In the genomic region with DNA sequence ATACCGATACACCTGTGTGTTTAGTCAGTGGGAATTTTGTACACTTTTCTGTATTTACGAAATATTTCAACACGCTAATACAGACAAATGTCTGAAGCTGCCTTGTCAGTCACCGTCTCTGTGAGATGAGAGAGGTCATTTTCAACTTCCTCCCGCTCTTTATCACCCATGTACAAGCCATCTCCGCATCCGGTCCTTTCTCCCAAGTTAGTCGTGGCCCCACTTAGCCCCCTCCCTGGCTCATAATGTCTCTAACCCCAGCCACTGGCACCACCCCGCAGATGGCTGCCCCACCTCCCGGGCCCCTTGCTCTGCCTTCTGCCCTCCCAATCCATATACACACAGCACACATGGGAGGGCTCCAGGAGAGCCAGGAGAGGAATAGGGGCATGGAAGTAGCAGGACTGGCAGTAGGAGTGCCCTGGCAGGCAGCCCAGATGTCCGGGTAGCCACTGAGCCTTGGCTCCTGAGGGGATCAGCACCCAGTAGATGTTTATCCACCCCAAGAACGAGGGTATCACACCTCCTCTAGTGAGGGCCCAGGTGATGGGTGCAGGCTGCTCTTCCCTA, we compare ENCODE assay signal across 18 cellular contexts.
"Had no signal": no experiment of that assay in that cellular context is flagged by ENCODE, and none has a peak within 500 bp of the region (broad histone marks: within the 10 kb centered on the region; RNA-seq: fewer than 3 reads in every experiment).

No MANE protein-coding gene starts in this region.

- H3K4me3 ChIP-seq: breast epithelium, esophagus muscularis mucosa, lung, mucosa of descending colon, psoas muscle, right lobe of liver had no signal

- H3K27ac Mint-ChIP-seq: activated CD8-positive, alpha-beta memory T cell treated with anti-CD3 and anti-CD28 coated beads, Interleukin-2, amount 10 ng/mL, durations not matched to agents 7 days and 5 days; activated naive CD8-positive, alpha-beta T cell treated with anti-CD3 and anti-CD28 coated beads for 36 hours; activated T-cell treated with anti-CD3 and anti-CD28 coated beads, Interleukin-2, amount 50 U/mL, for 24 hours; stimulated activated memory B cell treated with anti-CD40 and anti-IgM and Interleukin-4, amounts not matched to agents 10 μg/mL and 1 μg/mL and 100 μg/mL, for 72 hours; T-helper 1 cell treated with Interleukin-12 subunit alpha and Interleukin-12 subunit beta and Interleukin-4 antibody, amounts not matched to agents 30 μg/mL and 1 μg/mL, for 36 hours; type B pancreatic cell had no signal

- H3K36me3 ChIP-seq: breast epithelium, esophagus muscularis mucosa, right lobe of liver had no signal

- H3K27ac ChIP-seq: breast epithelium, esophagus muscularis mucosa, psoas muscle, right lobe of liver had no signal

- H3K4me1 ChIP-seq: breast epithelium, psoas muscle had no signal

- H3K27me3 ChIP-seq: breast epithelium, right lobe of liver had no signal

- DNase-seq: activated CD4-positive, alpha-beta T cell treated with anti-CD3 and anti-CD28 coated beads, Interleukin-2, amount 50 U/mL, for 48 hours; activated CD4-positive, CD25-positive, alpha-beta regulatory T cell treated with anti-CD3 and anti-CD28 coated beads, Interleukin-2, amount 50 U/mL, for 72 hours; activated effector memory CD4-positive, alpha-beta T cell treated with anti-CD3 and anti-CD28 coated beads, Interleukin-2, amount 50 U/mL, for 16 hours; activated naive CD8-positive, alpha-beta T cell treated with anti-CD3 and anti-CD28 coated beads for 36 hours; activated T-cell treated with anti-CD3 and anti-CD28 coated beads, Interleukin-2, amount 50 U/mL, for 24 hours; anterior cingulate cortex; mucosa of descending colon; naive thymus-derived CD8-positive, alpha-beta T cell; occipital lobe; psoas muscle had no signal

- H3K4me3 Mint-ChIP-seq: activated CD8-positive, alpha-beta memory T cell treated with anti-CD3 and anti-CD28 coated beads, Interleukin-2, amount 10 ng/mL, durations not matched to agents 7 days and 5 days; activated naive CD8-positive, alpha-beta T cell treated with anti-CD3 and anti-CD28 coated beads for 36 hours; activated T-cell treated with anti-CD3 and anti-CD28 coated beads, Interleukin-2, amount 50 U/mL, for 24 hours; naive thymus-derived CD8-positive, alpha-beta T cell; stimulated activated memory B cell treated with anti-CD40 and anti-IgM and Interleukin-4, amounts not matched to agents 10 μg/mL and 1 μg/mL and 100 μg/mL, for 72 hours; T-helper 1 cell treated with Interleukin-12 subunit alpha and Interleukin-12 subunit beta and Interleukin-4 antibody, amounts not matched to agents 30 μg/mL and 1 μg/mL, for 36 hours; type B pancreatic cell had no signal

- H3K9me3 Mint-ChIP-seq: activated naive CD8-positive, alpha-beta T cell treated with anti-CD3 and anti-CD28 coated beads for 36 hours; activated T-cell treated with anti-CD3 and anti-CD28 coated beads, Interleukin-2, amount 50 U/mL, for 24 hours; naive thymus-derived CD8-positive, alpha-beta T cell; stimulated activated memory B cell treated with anti-CD40 and anti-IgM and Interleukin-4, amounts not matched to agents 10 μg/mL and 1 μg/mL and 100 μg/mL, for 72 hours; T-helper 1 cell treated with Interleukin-12 subunit alpha and Interleukin-12 subunit beta and Interleukin-4 antibody, amounts not matched to agents 30 μg/mL and 1 μg/mL, for 36 hours; type B pancreatic cell had no signal

- ATAC-seq: activated CD8-positive, alpha-beta memory T cell treated with anti-CD3 and anti-CD28 coated beads, Interleukin-2, amount 10 ng/mL, durations not matched to agents 7 days and 5 days; mucosa of descending colon; naive thymus-derived CD8-positive, alpha-beta T cell; psoas muscle; right lobe of liver; stimulated activated memory B cell treated with anti-CD40 and anti-IgM and Interleukin-4, amounts not matched to agents 10 μg/mL and 1 μg/mL and 100 μg/mL, for 72 hours had no signal

- H3K9me3 ChIP-seq: breast epithelium, esophagus muscularis mucosa, mucosa of descending colon, psoas muscle, right lobe of liver had no signal

- H3K36me3 Mint-ChIP-seq: activated CD8-positive, alpha-beta memory T cell treated with anti-CD3 and anti-CD28 coated beads, Interleukin-2, amount 10 ng/mL, durations not matched to agents 7 days and 5 days; activated naive CD8-positive, alpha-beta T cell treated with anti-CD3 and anti-CD28 coated beads for 36 hours; naive thymus-derived CD8-positive, alpha-beta T cell; stimulated activated memory B cell treated with anti-CD40 and anti-IgM and Interleukin-4, amounts not matched to agents 10 μg/mL and 1 μg/mL and 100 μg/mL, for 72 hours; type B pancreatic cell had no signal
